In genomic region chr2:240135706-240136012, GRCh38 we compare ENCODE assay signal across 8 cellular contexts. TPM values are rescaled to one million over a fixed set of nuclear protein-coding genes. Genes with fewer than 3 reads are reported as not detected.
DNase-seq lines count a peak whose midpoint lies in the region; ATAC-seq and TF ChIP-seq lines count a peak whose summit lies in the region.

No MANE protein-coding gene starts in this region.

- peaks cover 6% of the 10 kb centered on the region for H4K20me1 ChIP-seq in OCI-LY7 (ENCODE audit: insufficient read depth, low read length)

- H3K36me3 ChIP-seq in A673 (ENCODE audit: insufficient read depth, low read length, poor library complexity, severe bottlenecking) (peaks cover 16% of the 10 kb centered on the region), OCI-LY7 (ENCODE audit: insufficient read depth, low read length) (peaks cover 34% of the 10 kb centered on the region), parathyroid adenoma (ENCODE audit: control insufficient read depth, insufficient read depth, low read length) (no peaks in the 10 kb centered on the region)

- no peak for DNase-seq in A673 (ENCODE audit: low spot score)
- DNase-seq in OCI-LY7 (ENCODE audit: low spot score), result no peak
- no peak for DNase-seq in epithelial cell of proximal tubule (ENCODE audit: low read depth)
- DNase-seq in SW 1271 (lab: John Stamatoyannopoulos, UW), result no peak
- DNase-seq in NCI-H774 (lab: John Stamatoyannopoulos, UW), result no peak

- no peaks in the 10 kb centered on the region for H3K27me3 ChIP-seq in A673 (replicated peaks; ENCODE audit: insufficient read depth, low read depth, low read length, poor library complexity)
- no peaks in the 10 kb centered on the region for H3K27me3 ChIP-seq in parathyroid adenoma (ENCODE audit: control insufficient read depth, insufficient read depth, low read length)

- H3K4me2 ChIP-seq in OCI-LY7 (ENCODE audit: low read length), result peak overlapping the region; percentile 99
- H3K4me2 ChIP-seq in parathyroid adenoma (ENCODE audit: low read length), result peak overlapping the region; percentile 83

- CTCF ChIA-PET in A673 (lab: Charles Lee), result no interaction called here
- CTCF ChIA-PET in OCI-LY7 (lab: Charles Lee; ENCODE audit: unreplicated experiment), result no interaction called here

- intact Hi-C loops in A673 (cut with micrococcal nuclease; ENCODE audit: unreplicated experiment) (no loop called here), OCI-LY7 (cut with micrococcal nuclease; ENCODE audit: unreplicated experiment) (loop anchor here (2.0 kb wide), 1 partner anchor 111 kb away; the partner anchor contains the start of gene NDUFA10)

- peak overlapping the region; percentile 94; the same call in 1 of the 2 replicates for H2AFZ ChIP-seq in OCI-LY7 (ENCODE audit: low read length)
- peak overlapping the region; percentile 98 for H2AFZ ChIP-seq in parathyroid adenoma

- peak overlapping the region; percentile 30 for H3K9ac ChIP-seq in parathyroid adenoma

- no peaks in the 10 kb centered on the region for H3K9me3 ChIP-seq in A673 (ENCODE audit: low read depth, low read length, poor library complexity, severe bottlenecking)
- H3K9me3 ChIP-seq in OCI-LY7 (ENCODE audit: low read length), result no peaks in the 10 kb centered on the region
- H3K9me3 ChIP-seq in parathyroid adenoma (ENCODE audit: control insufficient read depth, low read length), result no peaks in the 10 kb centered on the region

- H3K79me2 ChIP-seq in OCI-LY7 (ENCODE audit: insufficient read depth, low read depth, low read length), result peaks cover 20% of the 10 kb centered on the region
- no peaks in the 10 kb centered on the region for H3K79me2 ChIP-seq in parathyroid adenoma

- BruUV-seq in A673 (replicated peaks; lab: Mats Ljungman, UMichigan), result no TSS peak
- no TSS peak for BruUV-seq in OCI-LY7 (replicated peaks; lab: Mats Ljungman, UMichigan)

- H3K4me3 ChIP-seq in A673 (ENCODE audit: low read depth, low read length, poor library complexity, severe bottlenecking) (peak overlapping the region; percentile 85), OCI-LY7 (ENCODE audit: low read depth, low read length, poor library complexity, severe bottlenecking) (peak overlapping the region; percentile 89), epithelial cell of proximal tubule (ENCODE audit: low read depth, low read length) (peak overlapping the region; percentile 78), parathyroid adenoma (ENCODE audit: low read depth, low read length) (peak overlapping the region; percentile 85)

- H3K4me1 ChIP-seq in A673 (ENCODE audit: insufficient read depth, low read length, poor library complexity, severe bottlenecking) (peaks cover 5% of the 10 kb centered on the region), OCI-LY7 (ENCODE audit: insufficient read depth, low read length, poor library complexity, severe bottlenecking) (peaks cover 17% of the 10 kb centered on the region), parathyroid adenoma (peaks cover 5% of the 10 kb centered on the region)

- H3K27ac ChIP-seq in A673 (ENCODE audit: low read depth, low read length, poor library complexity, severe bottlenecking) (peak overlapping the region; percentile 79), OCI-LY7 (ENCODE audit: low read depth, low read length, poor library complexity, severe bottlenecking) (no peak overlapping the region), parathyroid adenoma (no peak overlapping the region)

- POLR2A ChIA-PET in A673 (lab: Charles Lee; ENCODE audit: low non-redundant PET), result no interaction called here
- POLR2A ChIA-PET in OCI-LY7 (lab: Charles Lee), result no interaction called here

- TF ChIP-seq CTCF in A673 (conservative IDR thresholded peaks at IDR 0.05; ENCODE audit: low read depth, low read length) (no peak), OCI-LY7 (conservative IDR thresholded peaks at IDR 0.05; ENCODE audit: low read length) (no peak), epithelial cell of proximal tubule (conservative IDR thresholded peaks at IDR 0.05; ENCODE audit: low read depth, low read length) (no peak), parathyroid adenoma (IDR thresholded peaks at IDR 0.05) (no peak)

- H3K9me2 ChIP-seq in OCI-LY7 (ENCODE audit: insufficient read depth, low read length), result no peaks in the 10 kb centered on the region

- ATAC-seq in GM21723 (IDR thresholded peaks at IDR 0.05; ENCODE audit: unreplicated experiment) (peak; percentile 32), HG02610 (IDR thresholded peaks at IDR 0.05; ENCODE audit: unreplicated experiment) (no peak)

RNA-seq across cellular contexts. Expression of gene COPS9, which starts 0.4 kb away (rescaled TPM):
- total RNA-seq in A673 (2021) (119 and 136 TPM in 2 replicates), OCI-LY7 (2022) (75.5 and 106 TPM in 2 replicates), epithelial cell of proximal tubule (274 and 409 TPM in 2 replicates)
- total RNA-seq in OCI-LY7 (2014; rRNA removed; shearing (Covaris generic)), result 158 and 159 TPM in 2 replicates

RNA-seq across cellular contexts. Expression of gene OTOS, which starts 4.8 kb away (rescaled TPM):
- not detected in 2 replicates for total RNA-seq in A673 (2021)
- total RNA-seq in OCI-LY7 (2014; rRNA removed; shearing (Covaris generic)), result not detected in 2 replicates
- total RNA-seq in OCI-LY7 (2022), result not detected in 2 replicates
- total RNA-seq in epithelial cell of proximal tubule, result not detected in 2 replicates
